Comparison of ENCODE assay signal across 15 cellular contexts in the genomic region with DNA sequence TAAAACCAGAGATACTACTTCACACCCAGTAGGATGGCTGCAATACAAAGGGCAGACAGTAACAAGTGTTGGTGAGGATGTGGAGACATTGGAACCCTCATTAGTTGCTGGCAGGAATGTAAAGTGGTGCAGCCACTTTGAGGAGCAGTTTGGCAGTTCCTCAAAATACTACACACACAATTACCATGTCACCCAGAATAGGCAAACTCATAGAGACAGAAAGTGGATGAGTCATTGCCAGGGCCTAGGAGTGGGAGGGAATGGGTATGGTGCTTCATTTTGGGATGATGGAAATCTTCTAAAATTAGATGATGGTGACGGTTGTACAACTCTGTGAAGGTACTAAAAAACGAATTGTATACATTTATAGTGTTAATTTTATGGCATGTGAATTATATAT. TPM values are rescaled to one million over a fixed set of nuclear protein-coding genes. Genes with fewer than 3 reads are reported as not detected.
DNase-seq lines count a peak whose midpoint lies in the region; ATAC-seq, FAIRE-seq and TF ChIP-seq lines count a peak whose summit lies in the region.
"Had no signal": no experiment of that assay in that cellular context is flagged by ENCODE, and none has a peak within 500 bp of the region (broad histone marks: within the 10 kb centered on the region; RNA-seq: fewer than 3 reads in every experiment).

No MANE protein-coding gene starts in this region.

- H2AFZ ChIP-seq in SK-N-SH (ENCODE audit: low read depth), result no peak overlapping the region

- TF ChIP-seq RAD21 in SK-N-SH (IDR thresholded peaks at IDR 0.05; ENCODE audit: low read length), result no peak

- DNase-seq in D721Med (ENCODE audit: insufficient read length, low spot score), result no peak
- no peak for DNase-seq in SK-N-SH
- DNase-seq in left lung, result no peak
- DNase-seq in BE2C, result no peak
- DNase-seq in colonic mucosa, result no peak
- DNase-seq in NCI-H1048 (lab: John Stamatoyannopoulos, UW), result no peak
- DNase-seq: activated CD4-positive, alpha-beta T cell treated with anti-CD3 and anti-CD28 coated beads, Interleukin-2, amount 10 ng/mL, durations not matched to agents 7 days and 5 days; activated naive CD4-positive, alpha-beta T cell treated with anti-CD3 and anti-CD28 coated beads, Interleukin-2, amount 50 U/mL, for 16 hours; glutamatergic neuron; immature natural killer cell; natural killer cell; NCI-H2029 treated with DMSO at 0.1 percent for 48 hours had no signal

- no peak overlapping the region for H3K4me2 ChIP-seq in SK-N-SH

- H3K36me3 ChIP-seq in HEK293 (ENCODE audit: control insufficient read depth in 2 of 2, insufficient read depth in 1 of 2, low read length in 2 of 2) (peaks cover 3% of the 10 kb centered on the region in 2 experiments), SK-N-SH (replicated peaks in 1 of 2; ENCODE audit: control insufficient read depth in 1 of 2, insufficient read depth in 2 of 2, low read length in 1 of 2) (peaks cover 4 to 15% of the 10 kb centered on the region in 2 experiments), left lung (peaks cover 0 to 18% of the 10 kb centered on the region in 2 donors), BE2C (no peaks in the 10 kb centered on the region), colonic mucosa (no peaks in the 10 kb centered on the region)

- intact Hi-C loops in left lung (cut with DNase I), result no loop called here
- intact Hi-C loops in colonic mucosa (cut with DNase I), result no loop called here

- H3K4me3 ChIP-seq in HEK293 (ENCODE audit: low read depth, low read length) (no peak overlapping the region), SK-N-SH (ENCODE audit: low read depth in 2 of 2, low read length in 1 of 2) (no peak overlapping the region), left lung (no peak overlapping the region), BE2C (ENCODE audit: low read depth, low read length) (no peak overlapping the region), colonic mucosa (no peak overlapping the region)

- no peaks in the 10 kb centered on the region for H3K27me3 ChIP-seq in SK-N-SH (ENCODE audit: insufficient read depth)
- H3K27me3 ChIP-seq in left lung, result no peaks in the 10 kb centered on the region
- no peaks in the 10 kb centered on the region for H3K27me3 ChIP-seq in BE2C
- H3K27me3 ChIP-seq in colonic mucosa, result no peaks in the 10 kb centered on the region

- POLR2A ChIA-PET in HEK293 (lab: Yijun Ruan, JAX), result no interaction called here
- POLR2A ChIA-PET in SK-N-SH (lab: Yijun Ruan, JAX), result no interaction called here

- CTCF ChIA-PET in HEK293 (lab: Yijun Ruan, JAX) (no interaction called here), SK-N-SH (lab: Yijun Ruan, JAX) (no interaction called here)

- no peaks in the 10 kb centered on the region for H3K9me2 ChIP-seq in SK-N-SH

- TF ChIP-seq CTCF in D721Med (IDR thresholded peaks at IDR 0.05; ENCODE audit: insufficient read depth, missing control alignments), result no peak
- no peak for TF ChIP-seq CTCF in HEK293 (tag by site-specific recombination; IDR thresholded peaks at IDR 0.05)
- no peak for TF ChIP-seq CTCF in SK-N-SH (IDR thresholded peaks at IDR 0.05)
- TF ChIP-seq CTCF in left lung (IDR thresholded peaks at IDR 0.05), result no peak
- TF ChIP-seq CTCF in BE2C (IDR thresholded peaks at IDR 0.05; ENCODE audit: low read depth, low read length), result no peak
- TF ChIP-seq CTCF in colonic mucosa (IDR thresholded peaks at IDR 0.05), result no peak

- FAIRE-seq in D721Med (lab: Jason Lieb, UNC), result peak; percentile 84
- FAIRE-seq: H54, TTC549 had no signal

- H3F3A ChIP-seq in SK-N-SH (replicated peaks; ENCODE audit: insufficient read depth), result no peaks in the 10 kb centered on the region

- TF ChIP-seq EP300 in SK-N-SH (IDR thresholded peaks at IDR 0.05; ENCODE audit: borderline replicate concordance in 1 of 2, low read depth in 1 of 2, low read length in 1 of 2), result no peak

- no peaks in the 10 kb centered on the region for H4K20me1 ChIP-seq in SK-N-SH (ENCODE audit: insufficient read depth)

- H3K4me1 ChIP-seq in HEK293 (ENCODE audit: control insufficient read depth, insufficient read depth, low read length) (no peaks in the 10 kb centered on the region), SK-N-SH (ENCODE audit: control insufficient read depth in 1 of 2, insufficient read depth in 2 of 2, low read depth in 1 of 2, low read length in 1 of 2) (no peaks in the 10 kb centered on the region), left lung (no peaks in the 10 kb centered on the region), BE2C (no peaks in the 10 kb centered on the region), colonic mucosa (no peaks in the 10 kb centered on the region)

- H3K79me2 ChIP-seq in SK-N-SH (ENCODE audit: insufficient read depth), result no peaks in the 10 kb centered on the region

- WGBS in SK-N-SH (ENCODE audit: low lambda C conversion rate), result 35% methylated on average over 2 of the region's 2 CpGs

- H3K27ac ChIP-seq in HEK293 (ENCODE audit: extremely low read depth, low read depth, low read length) (no peak overlapping the region), SK-N-SH (ENCODE audit: low read depth in 2 of 2, low read length in 1 of 2) (no peak overlapping the region), left lung (no peak overlapping the region), colonic mucosa (no peak overlapping the region)

- H3K9ac ChIP-seq in SK-N-SH (no peak overlapping the region), colonic mucosa (ENCODE audit: low read depth in 2 of 2, low read length in 2 of 2) (no peak overlapping the region)

- ATAC-seq in left lung, result peak; percentile 73
- ATAC-seq: natural killer cell had no signal

- H3K9me3 ChIP-seq in HEK293 (ENCODE audit: control insufficient read depth, insufficient read depth, low read depth, low read length) (no peaks in the 10 kb centered on the region), SK-N-SH (no peaks in the 10 kb centered on the region), left lung (no peaks in the 10 kb centered on the region), BE2C (no peaks in the 10 kb centered on the region), colonic mucosa (no peaks in the 10 kb centered on the region)

TF ChIP-seq in HEK293, 187 proteins besides CTCF, POLR2A, EP300 and RAD21 (continues in another document):
- TF ChIP-seq, protein P1, sequence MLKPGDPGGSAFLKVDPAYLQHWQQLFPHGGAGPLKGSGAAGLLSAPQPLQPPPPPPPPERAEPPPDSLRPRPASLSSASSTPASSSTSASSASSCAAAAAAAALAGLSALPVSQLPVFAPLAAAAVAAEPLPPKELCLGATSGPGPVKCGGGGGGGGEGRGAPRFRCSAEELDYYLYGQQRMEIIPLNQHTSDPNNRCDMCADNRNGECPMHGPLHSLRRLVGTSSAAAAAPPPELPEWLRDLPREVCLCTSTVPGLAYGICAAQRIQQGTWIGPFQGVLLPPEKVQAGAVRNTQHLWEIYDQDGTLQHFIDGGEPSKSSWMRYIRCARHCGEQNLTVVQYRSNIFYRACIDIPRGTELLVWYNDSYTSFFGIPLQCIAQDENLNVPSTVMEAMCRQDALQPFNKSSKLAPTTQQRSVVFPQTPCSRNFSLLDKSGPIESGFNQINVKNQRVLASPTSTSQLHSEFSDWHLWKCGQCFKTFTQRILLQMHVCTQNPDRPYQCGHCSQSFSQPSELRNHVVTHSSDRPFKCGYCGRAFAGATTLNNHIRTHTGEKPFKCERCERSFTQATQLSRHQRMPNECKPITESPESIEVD (tag by site-specific recombination; IDR thresholded peaks at IDR 0.05), result no peak
- TF ChIP-seq SP7 (tag by site-specific recombination; IDR thresholded peaks at IDR 0.05), result 0 out of 2 replicates have a peak, but pooled peaks have one; percentile 24
- TF ChIP-seq RBAK (tag by site-specific recombination; IDR thresholded peaks at IDR 0.05), result no peak

TF ChIP-seq in SK-N-SH, 30 proteins besides CTCF, POLR2A, EP300 and RAD21:
- TF ChIP-seq SMC3 (IDR thresholded peaks at IDR 0.05; ENCODE audit: low read depth, low read length), result no peak
- no peak for TF ChIP-seq YY1 (IDR thresholded peaks at IDR 0.05; ENCODE audit: low read depth)
- TF ChIP-seq RCOR1 (IDR thresholded peaks at IDR 0.05; ENCODE audit: low read length), result no peak
- TF ChIP-seq GATA2 (CRISPR knock-in tag; IDR thresholded peaks at IDR 0.05), result no peak
- TF ChIP-seq, protein P2, sequence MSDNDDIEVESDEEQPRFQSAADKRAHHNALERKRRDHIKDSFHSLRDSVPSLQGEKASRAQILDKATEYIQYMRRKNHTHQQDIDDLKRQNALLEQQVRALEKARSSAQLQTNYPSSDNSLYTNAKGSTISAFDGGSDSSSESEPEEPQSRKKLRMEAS (IDR thresholded peaks at IDR 0.05; ENCODE audit: low read depth), result no peak
- TF ChIP-seq, protein P3, sequence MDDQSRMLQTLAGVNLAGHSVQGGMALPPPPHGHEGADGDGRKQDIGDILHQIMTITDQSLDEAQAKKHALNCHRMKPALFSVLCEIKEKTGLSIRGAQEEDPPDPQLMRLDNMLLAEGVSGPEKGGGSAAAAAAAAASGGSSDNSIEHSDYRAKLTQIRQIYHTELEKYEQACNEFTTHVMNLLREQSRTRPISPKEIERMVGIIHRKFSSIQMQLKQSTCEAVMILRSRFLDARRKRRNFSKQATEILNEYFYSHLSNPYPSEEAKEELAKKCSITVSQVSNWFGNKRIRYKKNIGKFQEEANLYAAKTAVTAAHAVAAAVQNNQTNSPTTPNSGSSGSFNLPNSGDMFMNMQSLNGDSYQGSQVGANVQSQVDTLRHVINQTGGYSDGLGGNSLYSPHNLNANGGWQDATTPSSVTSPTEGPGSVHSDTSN (IDR thresholded peaks at IDR 0.05), result peak; percentile 35; the same call in 1 of the 2 replicates
- no peak for TF ChIP-seq FOXJ3 (CRISPR knock-in tag; IDR thresholded peaks at IDR 0.05)

RNA-seq across cellular contexts. Expression of gene ATP9B, which starts 54.8 kb away (rescaled TPM):
- polyA plus RNA-seq in SK-N-SH (2012; rRNA removed), result 11.2 and 14.2 TPM in 2 replicates
- 5.5 and 8.4 TPM in 2 replicates for polyA plus RNA-seq in SK-N-SH (2012; cell fraction: cytosol; rRNA removed)
- 22.1 and 24.9 TPM in 2 replicates for polyA plus RNA-seq in SK-N-SH (2012; cell fraction: nucleus; rRNA removed)
- total RNA-seq in left lung, result 10 to 100 TPM; 29.2 to 37.8 TPM
- 11.1 TPM for polyA plus RNA-seq in BE2C (2012; ENCODE audit: insufficient read depth, insufficient read length, low read depth)
- 10 to 100 TPM; 20.4 to 30.3 TPM for total RNA-seq in colonic mucosa
